ENCODE assay signal across 8 cellular contexts in genomic region chr16:66961065-66961744, GRCh38. TPM values are rescaled to one million over a fixed set of nuclear protein-coding genes. Genes with fewer than 3 reads are reported as not detected.
DNase-seq lines count a peak whose midpoint lies in the region; ATAC-seq and TF ChIP-seq lines count a peak whose summit lies in the region.

Gene CES3, plus strand, starts transcription at chr16:66961266. Its CDS starts 42 bp downstream, at chr16:66961308.

- peaks cover 39% of the 10 kb centered on the region for H3K4me1 Mint-ChIP-seq in activated CD8-positive, alpha-beta T cell treated with anti-CD3 and anti-CD28 coated beads, Interleukin-2, amount 10 ng/mL, durations not matched to agents 7 days and 5 days (ENCODE audit: low read depth)
- H3K4me1 Mint-ChIP-seq in nephron progenitor cell, result peaks cover 14% of the 10 kb centered on the region

- WGBS in upper lobe of left lung, 2 donors, result 76 to 82% methylated on average over 13 to 16 of the region's 16 CpGs

- peak within 1 kb of the TSS; percentile 86 for H3K27ac Mint-ChIP-seq in activated CD8-positive, alpha-beta T cell treated with anti-CD3 and anti-CD28 coated beads, Interleukin-2, amount 10 ng/mL, durations not matched to agents 7 days and 5 days
- H3K27ac Mint-ChIP-seq in nephron progenitor cell, result peak within 1 kb of the TSS; percentile 88

- no peak for TF ChIP-seq EP300 in upper lobe of left lung (IDR thresholded peaks at IDR 0.05)

- peaks cover 2% of the 10 kb centered on the region for H3K27me3 Mint-ChIP-seq in activated CD8-positive, alpha-beta T cell treated with anti-CD3 and anti-CD28 coated beads, Interleukin-2, amount 10 ng/mL, durations not matched to agents 7 days and 5 days (ENCODE audit: low read depth)
- H3K27me3 Mint-ChIP-seq in nephron progenitor cell (ENCODE audit: low read depth, poor library complexity), result peaks cover 42% of the 10 kb centered on the region

- H3K9me3 ChIP-seq in upper lobe of left lung, result no peaks in the 10 kb centered on the region

- no peaks in the 10 kb centered on the region for H3K27me3 ChIP-seq in upper lobe of left lung

- peak within 1 kb of the TSS in 1 of 4 donors; percentile 11 for H3K4me3 ChIP-seq in upper lobe of left lung

- peak; percentile 81 for ATAC-seq in GM18517 (IDR thresholded peaks at IDR 0.05; ENCODE audit: unreplicated experiment)
- ATAC-seq in HG03439 (IDR thresholded peaks at IDR 0.05; ENCODE audit: unreplicated experiment), result peak; percentile 75
- ATAC-seq in activated CD8-positive, alpha-beta T cell treated with anti-CD3 and anti-CD28 coated beads, Interleukin-2, amount 10 ng/mL, durations not matched to agents 7 days and 5 days, result peak; percentile 97
- peak; percentile 69 to 83 for ATAC-seq in upper lobe of left lung (ENCODE audit: low FRiP score in 2 of 2)

- H3K27ac ChIP-seq in upper lobe of left lung, result peak within 1 kb of the TSS in 2 of 4 donors; percentile 20 to 26

- POLR2A ChIA-PET in activated CD8-positive, alpha-beta T cell treated with anti-CD3 and anti-CD28 coated beads, Interleukin-2, amount 10 ng/mL, durations not matched to agents 7 days and 5 days (lab: Charles Lee), result interaction anchor here (1.2 kb wide), 1 partner anchor 14 kb away, joined by 3 read pairs; no protein-coding TSS in a partner anchor

- H3K4me1 ChIP-seq in upper lobe of left lung, result peaks cover 0 to 11% (median 8%) of the 10 kb centered on the region in 4 donors

- TF ChIP-seq CTCF in AG09319 (IDR thresholded peaks at IDR 0.05; ENCODE audit: low read depth, low read length), result peak; percentile 72
- TF ChIP-seq CTCF in nephron progenitor cell (IDR thresholded peaks at IDR 0.05), result peak; percentile 94
- TF ChIP-seq CTCF in upper lobe of left lung (IDR thresholded peaks at IDR 0.05), result peak; percentile 45 to 65 (median 57)

- no peaks in the 10 kb centered on the region for H3K36me3 ChIP-seq in upper lobe of left lung

- CTCF ChIA-PET in activated CD8-positive, alpha-beta T cell treated with anti-CD3 and anti-CD28 coated beads, Interleukin-2, amount 10 ng/mL, durations not matched to agents 7 days and 5 days (lab: Charles Lee), result interaction anchor here (0.6 to 5.2 kb wide), 33 partner anchors 9 to 435 kb away, joined by 3 to 31 read pairs (median 3); partner anchors contain the start of genes E2F4 and PDP2

- DNase-seq in AG09319 (ENCODE audit: extremely low read depth, low read depth), result peak; percentile 10
- DNase-seq in NCI-H82 (lab: John Stamatoyannopoulos, UW), result peak; percentile 93
- peak; percentile 79 for DNase-seq in activated CD8-positive, alpha-beta T cell treated with anti-CD3 and anti-CD28 coated beads, Interleukin-2, amount 10 ng/mL, durations not matched to agents 7 days and 5 days
- DNase-seq in fibroblast of gingiva (ENCODE audit: low read depth), result peak; percentile 48
- peak; percentile 83 for DNase-seq in nephron progenitor cell
- peak in 1 of 2 donors; percentile 72 for DNase-seq in upper lobe of left lung

- no peaks in the 10 kb centered on the region for H3K36me3 Mint-ChIP-seq in activated CD8-positive, alpha-beta T cell treated with anti-CD3 and anti-CD28 coated beads, Interleukin-2, amount 10 ng/mL, durations not matched to agents 7 days and 5 days (ENCODE audit: low read depth)
- H3K36me3 Mint-ChIP-seq in nephron progenitor cell (ENCODE audit: low read depth), result no peaks in the 10 kb centered on the region

- no peak for TF ChIP-seq POLR2A in upper lobe of left lung (IDR thresholded peaks at IDR 0.05)

- peak within 1 kb of the TSS; percentile 48 for H3K4me3 Mint-ChIP-seq in activated CD8-positive, alpha-beta T cell treated with anti-CD3 and anti-CD28 coated beads, Interleukin-2, amount 10 ng/mL, durations not matched to agents 7 days and 5 days
- peak within 1 kb of the TSS; percentile 86 for H3K4me3 Mint-ChIP-seq in nephron progenitor cell

- H3K9me3 Mint-ChIP-seq in activated CD8-positive, alpha-beta T cell treated with anti-CD3 and anti-CD28 coated beads, Interleukin-2, amount 10 ng/mL, durations not matched to agents 7 days and 5 days (ENCODE audit: insufficient read depth), result no peaks in the 10 kb centered on the region
- no peaks in the 10 kb centered on the region for H3K9me3 Mint-ChIP-seq in nephron progenitor cell

RNA-seq across cellular contexts. Expression of gene CES3, which starts in this region (rescaled TPM):
- total RNA-seq in activated CD8-positive, alpha-beta T cell treated with anti-CD3 and anti-CD28 coated beads, Interleukin-2, amount 10 ng/mL, durations not matched to agents 7 days and 5 days, result 1 to 10 TPM; 2.4 to 4.3 TPM
- total RNA-seq in upper lobe of left lung, result 1 to 10 TPM; 1.4 to 6.2 (median 2.9) TPM
